1 cellular context compared by ENCODE assay signal in genomic region chr5:172790496-172790889, GRCh38.
TF ChIP-seq lines count a peak whose summit lies in the region.

No MANE protein-coding gene starts in this region.

TF ChIP-seq in IMR-90, 13 proteins besides CTCF, POLR2A, EP300 and RAD21:
- no peak for TF ChIP-seq USF2 (IDR thresholded peaks at IDR 0.05; ENCODE audit: low read depth, low read length)
- no peak for TF ChIP-seq SMC3 (IDR thresholded peaks at IDR 0.05; ENCODE audit: low read depth, low read length)
- TF ChIP-seq, protein P1, sequence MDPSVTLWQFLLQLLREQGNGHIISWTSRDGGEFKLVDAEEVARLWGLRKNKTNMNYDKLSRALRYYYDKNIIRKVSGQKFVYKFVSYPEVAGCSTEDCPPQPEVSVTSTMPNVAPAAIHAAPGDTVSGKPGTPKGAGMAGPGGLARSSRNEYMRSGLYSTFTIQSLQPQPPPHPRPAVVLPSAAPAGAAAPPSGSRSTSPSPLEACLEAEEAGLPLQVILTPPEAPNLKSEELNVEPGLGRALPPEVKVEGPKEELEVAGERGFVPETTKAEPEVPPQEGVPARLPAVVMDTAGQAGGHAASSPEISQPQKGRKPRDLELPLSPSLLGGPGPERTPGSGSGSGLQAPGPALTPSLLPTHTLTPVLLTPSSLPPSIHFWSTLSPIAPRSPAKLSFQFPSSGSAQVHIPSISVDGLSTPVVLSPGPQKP (IDR thresholded peaks at IDR 0.05; ENCODE audit: borderline replicate concordance, low read depth, low read length): no peak
- no peak for TF ChIP-seq MXI1 (IDR thresholded peaks at IDR 0.05; ENCODE audit: borderline replicate concordance, low read depth, low read length)
- no peak for TF ChIP-seq FOS (IDR thresholded peaks at IDR 0.05; ENCODE audit: low read depth, low read length)
- TF ChIP-seq MAZ (IDR thresholded peaks at IDR 0.05; ENCODE audit: borderline replicate concordance, low read depth, low read length): no peak
- TF ChIP-seq CEBPB (IDR thresholded peaks at IDR 0.05; ENCODE audit: low read depth, low read length): no peak
- no peak for TF ChIP-seq RCOR1 (IDR thresholded peaks at IDR 0.05; ENCODE audit: insufficient replicate concordance, low read length)
